In the genomic region with DNA sequence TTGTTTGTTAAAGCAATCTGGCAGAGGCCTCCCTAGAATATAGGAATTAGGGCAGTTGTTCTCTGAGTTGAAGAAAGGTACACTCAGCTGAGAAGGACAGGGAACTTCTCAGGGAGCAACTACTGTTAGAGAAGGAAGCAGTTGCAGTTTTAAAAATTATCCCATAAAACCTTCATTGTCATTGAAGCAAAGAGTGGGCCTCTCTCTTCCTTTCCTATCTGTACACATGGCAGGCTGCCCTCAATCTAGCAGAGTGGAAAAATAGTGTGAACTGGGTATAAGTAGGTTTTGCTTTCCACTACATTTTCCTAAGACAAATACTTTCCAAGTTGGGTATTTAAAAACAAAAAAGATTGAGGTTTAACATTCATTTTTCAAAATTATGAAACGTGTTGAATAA, we compare ENCODE assay signal across 12 cellular contexts.
DNase-seq lines count a peak whose midpoint lies in the region; ATAC-seq and TF ChIP-seq lines count a peak whose summit lies in the region.
"Had no signal": no experiment of that assay in that cellular context is flagged by ENCODE, and none has a peak within 500 bp of the region (broad histone marks: within the 10 kb centered on the region; RNA-seq: fewer than 3 reads in every experiment).

No MANE protein-coding gene starts in this region.

- H3K36me3 Mint-ChIP-seq in activated naive CD8-positive, alpha-beta T cell treated with anti-CD3 and anti-CD28 coated beads, Interleukin-2, amount 10 ng/mL, durations not matched to agents 7 days and 5 days = peaks cover 38% of the 10 kb centered on the region
- H3K36me3 Mint-ChIP-seq in natural killer cell treated with Interleukin-12 subunit alpha and Interleukin-12 subunit beta and Interleukin-15 and Interleukin-18, amount 100 ng/mL, for 72 hours = peaks cover 26% of the 10 kb centered on the region

- H2BK15ac ChIP-seq in IMR-90 (ENCODE audit: low read depth, low read length) = no peak overlapping the region

- no peaks in the 10 kb centered on the region; the same call in 1 of the 2 replicates for H4K20me1 ChIP-seq in IMR-90 (ENCODE audit: insufficient read depth, low read length)

- H3K14ac ChIP-seq in IMR-90 (replicated peaks; ENCODE audit: low read depth, low read length) = no peak overlapping the region; the same call in 1 of the 2 replicates

- DNase-seq in EH (ENCODE audit: low read depth) (peak; percentile 36), IMR-90 (peak; percentile 45), COLO668 (lab: John Stamatoyannopoulos, UW; ENCODE audit: unreplicated experiment) (no peak), HCEC 1CT (no peak)
- DNase-seq in activated naive CD8-positive, alpha-beta T cell treated with anti-CD3 and anti-CD28 coated beads, Interleukin-2, amount 10 ng/mL, durations not matched to agents 7 days and 5 days = no peak
- no peak for DNase-seq in natural killer cell treated with Interleukin-12 subunit alpha and Interleukin-12 subunit beta and Interleukin-15 and Interleukin-18, amount 100 ng/mL, for 72 hours (ENCODE audit: low spot score)
- DNase-seq: activated gamma-delta T cell, dorsolateral prefrontal cortex, NCI-H1092, NCI-H748 treated with DMSO at 0.1 percent for 48 hours had no signal

- H3K4me2 ChIP-seq in IMR-90 (ENCODE audit: low read depth, low read length) = no peak overlapping the region

- no peak overlapping the region for H3K4me3 ChIP-seq in IMR-90 (ENCODE audit: insufficient read depth, low read depth, low read length)
- H3K4me3 ChIP-seq: dorsolateral prefrontal cortex, vagina had no signal

- 0 out of 2 replicates have a peak overlapping the region, but pooled peaks have one; percentile 16 for H2BK120ac ChIP-seq in IMR-90 (ENCODE audit: low read depth, low read length)

- no peak overlapping the region for H2AK9ac ChIP-seq in IMR-90 (replicated peaks; ENCODE audit: low read depth, low read length, poor library complexity)

- H3K4me1 Mint-ChIP-seq in activated naive CD8-positive, alpha-beta T cell treated with anti-CD3 and anti-CD28 coated beads, Interleukin-2, amount 10 ng/mL, durations not matched to agents 7 days and 5 days = peaks cover 48% of the 10 kb centered on the region
- H3K4me1 Mint-ChIP-seq in natural killer cell treated with Interleukin-12 subunit alpha and Interleukin-12 subunit beta and Interleukin-15 and Interleukin-18, amount 100 ng/mL, for 72 hours (ENCODE audit: low read depth in 2 of 2) = peaks cover 68 to 79% of the 10 kb centered on the region in 2 donors

- in situ Hi-C loops in IMR-90 (cut with MboI; ENCODE audit: low sequenced_read_pairs) = no loop called here

- TF ChIP-seq POLR2A in IMR-90 (IDR thresholded peaks at IDR 0.05; ENCODE audit: low read depth, low read length) = no peak

- H2AFZ ChIP-seq in IMR-90 (replicated peaks; ENCODE audit: low read length, poor library complexity) = no peak overlapping the region

- no peak overlapping the region for H3K18ac ChIP-seq in IMR-90 (ENCODE audit: low read depth, low read length)

- H2AK5ac ChIP-seq in IMR-90 (ENCODE audit: low read depth, low read length) = no peak overlapping the region

- BruUV-seq in IMR-90 (replicated peaks; lab: Mats Ljungman, UMichigan) = no TSS peak

- H3K36me3 ChIP-seq in IMR-90 (ENCODE audit: control insufficient read depth, insufficient read depth, low read length) = peaks cover 4% of the 10 kb centered on the region; the same call in 1 of the 2 replicates

- no CpG with 5 or more reads among the region's 1 CpG for WGBS in IMR-90 (ENCODE audit: extremely low coverage in 2 of 2, insufficient read length in 1 of 2), 2 experiments

- H3K4me3 Mint-ChIP-seq in activated naive CD8-positive, alpha-beta T cell treated with anti-CD3 and anti-CD28 coated beads, Interleukin-2, amount 10 ng/mL, durations not matched to agents 7 days and 5 days = peak overlapping the region; percentile 46
- peak overlapping the region; percentile 78 for H3K4me3 Mint-ChIP-seq in natural killer cell treated with Interleukin-12 subunit alpha and Interleukin-12 subunit beta and Interleukin-15 and Interleukin-18, amount 100 ng/mL, for 72 hours

- peak overlapping the region; percentile 67; the same call in 1 of the 2 replicates for H3K23ac ChIP-seq in IMR-90 (ENCODE audit: low read depth, low read length)

- peaks cover 9% of the 10 kb centered on the region for H3K9me3 Mint-ChIP-seq in activated naive CD8-positive, alpha-beta T cell treated with anti-CD3 and anti-CD28 coated beads, Interleukin-2, amount 10 ng/mL, durations not matched to agents 7 days and 5 days
- H3K9me3 Mint-ChIP-seq in natural killer cell treated with Interleukin-12 subunit alpha and Interleukin-12 subunit beta and Interleukin-15 and Interleukin-18, amount 100 ng/mL, for 72 hours = peaks cover 6% of the 10 kb centered on the region

- H3K27me3 Mint-ChIP-seq in activated naive CD8-positive, alpha-beta T cell treated with anti-CD3 and anti-CD28 coated beads, Interleukin-2, amount 10 ng/mL, durations not matched to agents 7 days and 5 days = no peaks in the 10 kb centered on the region
- no peaks in the 10 kb centered on the region for H3K27me3 Mint-ChIP-seq in natural killer cell treated with Interleukin-12 subunit alpha and Interleukin-12 subunit beta and Interleukin-15 and Interleukin-18, amount 100 ng/mL, for 72 hours

- POLR2A ChIA-PET in IMR-90 (lab: Charles Lee; ENCODE audit: unreplicated experiment) = interaction anchor here (1.4 kb wide), 1 partner anchor 10 kb away, joined by 3 read pairs; no protein-coding TSS in a partner anchor
- POLR2A ChIA-PET in activated naive CD8-positive, alpha-beta T cell treated with anti-CD3 and anti-CD28 coated beads, Interleukin-2, amount 10 ng/mL, durations not matched to agents 7 days and 5 days (lab: Charles Lee) = interaction anchor here (0.9 to 2.5 kb wide), 5 partner anchors 9 to 71 kb away, joined by 3 to 14 read pairs (median 6); no protein-coding TSS in a partner anchor

- H3K27ac ChIP-seq in IMR-90 (ENCODE audit: insufficient read depth, low read length) = no peak overlapping the region
- H3K27ac ChIP-seq: vagina had no signal

- H3K9me3 ChIP-seq in IMR-90 (ENCODE audit: control insufficient read depth, insufficient read depth, low read length) = peaks cover 2% of the 10 kb centered on the region; the same call in 1 of the 2 replicates
- H3K9me3 ChIP-seq: vagina had no signal

- H3K27me3 ChIP-seq in IMR-90 (ENCODE audit: control insufficient read depth, insufficient read depth, low read length) = no peaks in the 10 kb centered on the region
- H3K27me3 ChIP-seq: dorsolateral prefrontal cortex, vagina had no signal

- peak overlapping the region; percentile 50 for H2BK5ac ChIP-seq in IMR-90 (ENCODE audit: low read depth, low read length, poor library complexity, severe bottlenecking)

- no peak overlapping the region for H4K91ac ChIP-seq in IMR-90 (ENCODE audit: insufficient read depth, low read depth, low read length)

- TF ChIP-seq RAD21 in IMR-90 (IDR thresholded peaks at IDR 0.05; ENCODE audit: low read length) = no peak

- H3K4me1 ChIP-seq in IMR-90 (ENCODE audit: control insufficient read depth, insufficient read depth, low read length) = peaks cover 10% of the 10 kb centered on the region

- 0 out of 2 replicates have a peak overlapping the region, but pooled peaks have one; percentile 21 for H3K4ac ChIP-seq in IMR-90 (ENCODE audit: low read depth, low read length)

- 0 out of 2 replicates have a peak overlapping the region, but pooled peaks have one; percentile 14 for H2BK20ac ChIP-seq in IMR-90 (ENCODE audit: low read depth, low read length)

- no peak for TF ChIP-seq CTCF in IMR-90 (conservative IDR thresholded peaks at IDR 0.05; ENCODE audit: low read depth, low read length)

- no peak overlapping the region; the same call in 1 of the 2 replicates for H3K9ac ChIP-seq in IMR-90 (ENCODE audit: low read depth, low read length)

- peak overlapping the region; percentile 76 for H3K27ac Mint-ChIP-seq in activated naive CD8-positive, alpha-beta T cell treated with anti-CD3 and anti-CD28 coated beads, Interleukin-2, amount 10 ng/mL, durations not matched to agents 7 days and 5 days
- H3K27ac Mint-ChIP-seq in natural killer cell treated with Interleukin-12 subunit alpha and Interleukin-12 subunit beta and Interleukin-15 and Interleukin-18, amount 100 ng/mL, for 72 hours = peak overlapping the region; percentile 91

- H4K8ac ChIP-seq in IMR-90 (ENCODE audit: low read depth in 2 of 2, low read length in 2 of 2) = peak overlapping the region in 1 of 2 experiments; percentile 48; a peak in 1 of 4 replicates

- ATAC-seq in IMR-90 (ENCODE audit: low read depth) (peak; percentile 19; the same call in 1 of the 2 replicates), GM18868 (IDR thresholded peaks at IDR 0.05; ENCODE audit: unreplicated experiment) (no peak)
- peak; percentile 46 for ATAC-seq in activated naive CD8-positive, alpha-beta T cell treated with anti-CD3 and anti-CD28 coated beads, Interleukin-2, amount 10 ng/mL, durations not matched to agents 7 days and 5 days (ENCODE audit: low read depth)
- no peak for ATAC-seq in natural killer cell treated with Interleukin-12 subunit alpha and Interleukin-12 subunit beta and Interleukin-15 and Interleukin-18, amount 100 ng/mL, for 72 hours

- dilution Hi-C loops in IMR-90 (cut with HindIII; ENCODE audit: low sequenced_read_pairs, unreplicated experiment) = no loop called here

- CTCF ChIA-PET in IMR-90 (lab: Yijun Ruan, JAX) = interaction anchor here (0.7 to 1.7 kb wide), 5 partner anchors 11 to 74 kb away, joined by 3 to 5 read pairs (median 3); no protein-coding TSS in a partner anchor

- peaks cover 10 to 39% of the 10 kb centered on the region in 2 experiments; a peak in 2 of 4 replicates for H3K79me1 ChIP-seq in IMR-90 (ENCODE audit: low read depth in 1 of 2, low read length in 2 of 2)

- peaks cover 5% of the 10 kb centered on the region for H3K9me1 ChIP-seq in IMR-90 (ENCODE audit: insufficient read depth, low read length)

- intact Hi-C loops in IMR-90 (cut with micrococcal nuclease) = no loop called here

- no peak overlapping the region for H4K5ac ChIP-seq in IMR-90 (ENCODE audit: low read depth, low read length)

- no peak overlapping the region for H3K56ac ChIP-seq in IMR-90 (ENCODE audit: extremely low read depth, insufficient read depth, low read length)

TF ChIP-seq in IMR-90, 13 proteins besides CTCF, POLR2A, EP300 and RAD21 (continues in another document):
- TF ChIP-seq MAFK (IDR thresholded peaks at IDR 0.05; ENCODE audit: low read depth, low read length) (no peak), MAZ (IDR thresholded peaks at IDR 0.05; ENCODE audit: borderline replicate concordance, low read depth, low read length) (no peak), CEBPB (IDR thresholded peaks at IDR 0.05; ENCODE audit: low read depth, low read length) (no peak)
- TF ChIP-seq, protein P1, sequence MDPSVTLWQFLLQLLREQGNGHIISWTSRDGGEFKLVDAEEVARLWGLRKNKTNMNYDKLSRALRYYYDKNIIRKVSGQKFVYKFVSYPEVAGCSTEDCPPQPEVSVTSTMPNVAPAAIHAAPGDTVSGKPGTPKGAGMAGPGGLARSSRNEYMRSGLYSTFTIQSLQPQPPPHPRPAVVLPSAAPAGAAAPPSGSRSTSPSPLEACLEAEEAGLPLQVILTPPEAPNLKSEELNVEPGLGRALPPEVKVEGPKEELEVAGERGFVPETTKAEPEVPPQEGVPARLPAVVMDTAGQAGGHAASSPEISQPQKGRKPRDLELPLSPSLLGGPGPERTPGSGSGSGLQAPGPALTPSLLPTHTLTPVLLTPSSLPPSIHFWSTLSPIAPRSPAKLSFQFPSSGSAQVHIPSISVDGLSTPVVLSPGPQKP (IDR thresholded peaks at IDR 0.05; ENCODE audit: borderline replicate concordance, low read depth, low read length) = no peak

Comparison
In these comparisons a context has a peak if more than half of its experiments do, and no peak if none do; other contexts are left out.
1. DNase-seq: peak in EH (single experiment) and IMR-90 (single experiment); none in activated naive CD8-positive, alpha-beta T cell treated with anti-CD3 and anti-CD28 coated beads, Interleukin-2, amount 10 ng/mL, durations not matched to agents 7 days and 5 days (single experiment), natural killer cell treated with Interleukin-12 subunit alpha and Interleukin-12 subunit beta and Interleukin-15 and Interleukin-18, amount 100 ng/mL, for 72 hours (single experiment), COLO668 (single experiment) and HCEC 1CT (single experiment).
2. ATAC-seq: peak in IMR-90 (single experiment) and activated naive CD8-positive, alpha-beta T cell treated with anti-CD3 and anti-CD28 coated beads, Interleukin-2, amount 10 ng/mL, durations not matched to agents 7 days and 5 days (single experiment); none in natural killer cell treated with Interleukin-12 subunit alpha and Interleukin-12 subunit beta and Interleukin-15 and Interleukin-18, amount 100 ng/mL, for 72 hours (0 of 2) and GM18868 (single experiment).